In the genomic region with DNA sequence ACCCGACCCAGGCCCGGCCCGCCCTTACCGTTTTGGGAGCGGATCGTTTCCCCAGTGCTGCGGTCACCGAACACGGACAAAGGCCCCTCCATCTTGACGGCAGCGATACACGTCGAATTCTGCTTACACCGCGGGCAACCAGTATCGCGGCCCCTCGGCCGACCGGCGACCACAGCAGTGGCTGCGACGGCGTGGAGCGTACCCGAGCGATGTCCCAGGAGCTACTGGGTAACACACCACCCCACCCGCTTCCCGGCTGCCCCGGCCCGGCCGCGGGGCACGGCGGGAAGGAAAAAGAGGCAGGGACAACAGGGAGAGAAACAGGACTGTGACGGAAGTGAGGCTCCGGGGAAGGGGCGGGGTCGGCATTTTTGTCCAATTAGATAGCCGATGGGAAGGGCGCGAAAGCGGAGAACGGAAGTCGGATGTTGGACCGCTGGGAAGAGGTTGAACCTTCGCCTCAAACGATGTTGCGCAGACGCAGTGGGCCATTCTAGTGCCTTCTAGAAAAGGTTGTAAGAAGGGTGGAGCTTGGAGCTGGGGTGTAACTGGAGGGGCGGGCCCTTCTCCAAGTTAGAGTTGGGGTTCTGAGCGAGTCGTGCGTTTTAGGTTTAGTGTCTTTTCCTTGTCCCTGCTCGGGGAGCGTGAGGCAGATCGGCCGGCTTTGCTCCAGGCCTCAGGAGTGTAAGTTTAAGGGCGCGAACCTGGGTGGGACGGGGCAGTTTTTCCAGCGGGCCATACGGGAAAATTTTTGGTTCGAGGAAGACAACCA, we compare ENCODE assay signal across 8 cellular contexts. TPM values are rescaled to one million over a fixed set of nuclear protein-coding genes. Genes with fewer than 3 reads are reported as not detected.
DNase-seq lines count a peak whose midpoint lies in the region; ATAC-seq and TF ChIP-seq lines count a peak whose summit lies in the region.

Gene TCP1, minus strand, starts transcription at position 226 of the 772 bp plus-strand sequence. Its CDS starts 134 bp downstream, at position 92.

- peaks cover 96% of the 10 kb centered on the region for H3K36me3 Mint-ChIP-seq in activated T-helper 17 cell treated with anti-CD3 and anti-CD28 coated beads, Interleukin-2, amount 50 U/mL, for 72 hours (ENCODE audit: low read depth)
- peaks cover 0 to 5% of the 10 kb centered on the region in 2 donors for H3K36me3 Mint-ChIP-seq in naive B cell
- peaks cover 40% of the 10 kb centered on the region for H3K36me3 Mint-ChIP-seq in stimulated activated memory B cell treated with anti-CD40 and anti-IgM and Interleukin-4, amounts not matched to agents 10 μg/mL and 1 μg/mL and 100 μg/mL, for 72 hours

- peaks cover 46% of the 10 kb centered on the region for H3K4me1 Mint-ChIP-seq in activated T-helper 17 cell treated with anti-CD3 and anti-CD28 coated beads, Interleukin-2, amount 50 U/mL, for 72 hours
- peaks cover 22 to 52% (median 46%) of the 10 kb centered on the region in 3 donors for H3K4me1 Mint-ChIP-seq in naive B cell
- H3K4me1 Mint-ChIP-seq in stimulated activated memory B cell treated with anti-CD40 and anti-IgM and Interleukin-4, amounts not matched to agents 10 μg/mL and 1 μg/mL and 100 μg/mL, for 72 hours: peaks cover 52% of the 10 kb centered on the region

- H3K27ac Mint-ChIP-seq in activated T-helper 17 cell treated with anti-CD3 and anti-CD28 coated beads, Interleukin-2, amount 50 U/mL, for 72 hours: peak within 1 kb of the TSS; percentile 97
- peak within 1 kb of the TSS; percentile 94 to 98 (median 97) for H3K27ac Mint-ChIP-seq in naive B cell
- peak within 1 kb of the TSS; percentile 80 for H3K27ac Mint-ChIP-seq in stimulated activated memory B cell treated with anti-CD40 and anti-IgM and Interleukin-4, amounts not matched to agents 10 μg/mL and 1 μg/mL and 100 μg/mL, for 72 hours

- TF ChIP-seq CTCF in LNCaP clone FGC (IDR thresholded peaks at IDR 0.05; ENCODE audit: control insufficient read depth, extremely low read depth, insufficient read depth) (no peak), RWPE1 (conservative IDR thresholded peaks at IDR 0.05; ENCODE audit: low read depth) (no peak)

- CTCF ChIA-PET in RWPE1 (lab: Yijun Ruan, JAX): no interaction called here

- peak within 1 kb of the TSS; percentile 95 for H3K27ac ChIP-seq in RWPE1

- no peaks in the 10 kb centered on the region for H3K27me3 Mint-ChIP-seq in activated T-helper 17 cell treated with anti-CD3 and anti-CD28 coated beads, Interleukin-2, amount 50 U/mL, for 72 hours
- no peaks in the 10 kb centered on the region for H3K27me3 Mint-ChIP-seq in naive B cell
- no peaks in the 10 kb centered on the region for H3K27me3 Mint-ChIP-seq in stimulated activated memory B cell treated with anti-CD40 and anti-IgM and Interleukin-4, amounts not matched to agents 10 μg/mL and 1 μg/mL and 100 μg/mL, for 72 hours

- peak within 1 kb of the TSS; percentile 95 for H3K4me3 Mint-ChIP-seq in activated T-helper 17 cell treated with anti-CD3 and anti-CD28 coated beads, Interleukin-2, amount 50 U/mL, for 72 hours
- peak within 1 kb of the TSS; percentile 94 to 100 (median 98) for H3K4me3 Mint-ChIP-seq in naive B cell
- peak within 1 kb of the TSS; percentile 94 for H3K4me3 Mint-ChIP-seq in stimulated activated memory B cell treated with anti-CD40 and anti-IgM and Interleukin-4, amounts not matched to agents 10 μg/mL and 1 μg/mL and 100 μg/mL, for 72 hours

- DNase-seq in Daoy (ENCODE audit: low read depth) (peak; percentile 100), GOT3 (lab: John Stamatoyannopoulos, UW) (peak; percentile 93), LNCaP clone FGC (ENCODE audit: low read depth) (peak; percentile 99), RWPE1 (ENCODE audit: low spot score) (peak; percentile 97), fibroblast of gingiva (ENCODE audit: low read depth) (peak; percentile 99), naive B cell (peak; percentile 97)

- H3K9me3 Mint-ChIP-seq in activated T-helper 17 cell treated with anti-CD3 and anti-CD28 coated beads, Interleukin-2, amount 50 U/mL, for 72 hours: no peaks in the 10 kb centered on the region
- no peaks in the 10 kb centered on the region for H3K9me3 Mint-ChIP-seq in naive B cell
- H3K9me3 Mint-ChIP-seq in stimulated activated memory B cell treated with anti-CD40 and anti-IgM and Interleukin-4, amounts not matched to agents 10 μg/mL and 1 μg/mL and 100 μg/mL, for 72 hours: no peaks in the 10 kb centered on the region

- ATAC-seq in activated T-helper 17 cell treated with anti-CD3 and anti-CD28 coated beads, Interleukin-2, amount 50 U/mL, for 72 hours (replicated peaks): peak; percentile 89
- peak; percentile 72 to 77 for ATAC-seq in naive B cell (ENCODE audit: low read depth in 2 of 2)
- peak; percentile 93 for ATAC-seq in stimulated activated memory B cell treated with anti-CD40 and anti-IgM and Interleukin-4, amounts not matched to agents 10 μg/mL and 1 μg/mL and 100 μg/mL, for 72 hours

- H3K4me3 ChIP-seq in LNCaP clone FGC (ENCODE audit: low read depth, low read length): peak within 1 kb of the TSS; percentile 98

- POLR2A ChIA-PET in RWPE1 (lab: Yijun Ruan, JAX; ENCODE audit: low non-redundant PET): interaction anchor here (0.7 to 1.6 kb wide), 4 partner anchors 10 to 63 kb away, joined by 3 to 9 read pairs (median 6); partner anchors contain the start of genes ACAT2, PNLDC1 and WTAP

RNA-seq across cellular contexts. Expression of gene TCP1, which starts in this region (rescaled TPM):
- 741 and 813 TPM in 2 replicates for total RNA-seq in Daoy (2014; rRNA removed; shearing (Covaris generic))
- 100 to 1,000 TPM; 321 to 554 TPM for total RNA-seq in activated T-helper 17 cell treated with anti-CD3 and anti-CD28 coated beads, Interleukin-2, amount 50 U/mL, for 72 hours
- 10 to 100 TPM; 69.6 to 86.2 (median 73.3) TPM for polyA plus RNA-seq in naive B cell (ENCODE audit: low read depth in 6 of 6)

Comparison
In these comparisons a context has a peak if more than half of its experiments do, and no peak if none do; other contexts are left out.
1. Peak in every context shown above with its lines: DNase-seq, ATAC-seq, H3K4me3 ChIP-seq and H3K27ac ChIP-seq.